In the genomic region with DNA sequence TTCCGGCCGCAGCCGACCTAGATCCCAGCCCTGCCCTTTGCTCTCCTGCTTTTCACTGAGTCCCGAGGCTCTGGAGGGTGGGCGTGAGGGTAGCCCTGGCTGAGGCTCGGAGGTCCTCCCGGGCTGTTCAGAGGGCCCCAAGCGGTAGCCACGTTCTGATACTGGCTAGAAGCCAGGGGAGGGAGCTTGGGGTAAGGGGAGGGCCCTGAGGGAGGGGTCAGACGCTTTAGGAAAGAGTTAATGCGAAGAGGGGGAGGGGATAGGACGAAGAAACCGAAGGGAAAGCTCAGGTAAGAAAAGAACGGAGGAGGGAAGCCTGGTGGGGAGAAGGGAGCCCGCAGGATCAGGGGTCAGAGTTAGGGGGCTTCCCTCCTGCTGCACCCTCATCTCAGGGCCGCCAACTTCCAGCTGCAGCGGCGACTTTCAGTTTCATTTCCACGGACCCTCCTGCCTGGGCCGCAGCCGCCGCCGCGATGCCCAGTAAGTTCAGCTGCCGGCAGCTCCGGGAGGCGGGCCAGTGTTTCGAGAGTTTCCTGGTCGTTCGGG, we compare ENCODE assay signal across 7 cellular contexts. TPM values are rescaled to one million over a fixed set of nuclear protein-coding genes. Genes with fewer than 3 reads are reported as not detected.
DNase-seq lines count a peak whose midpoint lies in the region; ATAC-seq, FAIRE-seq and TF ChIP-seq lines count a peak whose summit lies in the region.

A gene with protein sequence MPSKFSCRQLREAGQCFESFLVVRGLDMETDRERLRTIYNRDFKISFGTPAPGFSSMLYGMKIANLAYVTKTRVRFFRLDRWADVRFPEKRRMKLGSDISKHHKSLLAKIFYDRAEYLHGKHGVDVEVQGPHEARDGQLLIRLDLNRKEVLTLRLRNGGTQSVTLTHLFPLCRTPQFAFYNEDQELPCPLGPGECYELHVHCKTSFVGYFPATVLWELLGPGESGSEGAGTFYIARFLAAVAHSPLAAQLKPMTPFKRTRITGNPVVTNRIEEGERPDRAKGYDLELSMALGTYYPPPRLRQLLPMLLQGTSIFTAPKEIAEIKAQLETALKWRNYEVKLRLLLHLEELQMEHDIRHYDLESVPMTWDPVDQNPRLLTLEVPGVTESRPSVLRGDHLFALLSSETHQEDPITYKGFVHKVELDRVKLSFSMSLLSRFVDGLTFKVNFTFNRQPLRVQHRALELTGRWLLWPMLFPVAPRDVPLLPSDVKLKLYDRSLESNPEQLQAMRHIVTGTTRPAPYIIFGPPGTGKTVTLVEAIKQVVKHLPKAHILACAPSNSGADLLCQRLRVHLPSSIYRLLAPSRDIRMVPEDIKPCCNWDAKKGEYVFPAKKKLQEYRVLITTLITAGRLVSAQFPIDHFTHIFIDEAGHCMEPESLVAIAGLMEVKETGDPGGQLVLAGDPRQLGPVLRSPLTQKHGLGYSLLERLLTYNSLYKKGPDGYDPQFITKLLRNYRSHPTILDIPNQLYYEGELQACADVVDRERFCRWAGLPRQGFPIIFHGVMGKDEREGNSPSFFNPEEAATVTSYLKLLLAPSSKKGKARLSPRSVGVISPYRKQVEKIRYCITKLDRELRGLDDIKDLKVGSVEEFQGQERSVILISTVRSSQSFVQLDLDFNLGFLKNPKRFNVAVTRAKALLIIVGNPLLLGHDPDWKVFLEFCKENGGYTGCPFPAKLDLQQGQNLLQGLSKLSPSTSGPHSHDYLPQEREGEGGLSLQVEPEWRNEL (plus strand): TSS at position 220 of the 546 bp plus-strand sequence. CDS start 254 bp downstream, at position 474.

- peak within 1 kb of the TSS; percentile 89 for H3K4me3 ChIP-seq in kidney epithelial cell (ENCODE audit: low read depth, low read length)

- DNase-seq in GM18507 (ENCODE audit: extremely low spot score, insufficient read length, low read depth) (peak; percentile 50), NCI-H2171 (lab: John Stamatoyannopoulos, UW) (peak; percentile 16), cerebellar cortex (ENCODE audit: low spot score) (peak; percentile 70), kidney epithelial cell (ENCODE audit: low read depth) (peak; percentile 23)
- DNase-seq in activated CD4-positive, CD25-positive, alpha-beta regulatory T cell (lab: John Stamatoyannopoulos, UW) = peak; percentile 22 to 31 (median 24)
- DNase-seq in stimulated activated CD4-positive, alpha-beta T cell treated with anti-CD3 and anti-CD28 coated beads, Interleukin-15, amount 100 ng/mL, for 24 hours = peak; percentile 74

- H3K36me3 ChIP-seq in kidney epithelial cell (ENCODE audit: control insufficient read depth, insufficient read depth, low read length) = no peaks in the 10 kb centered on the region

- no peak for TF ChIP-seq CTCF in kidney epithelial cell (IDR thresholded peaks at IDR 0.05; ENCODE audit: insufficient read depth, low read length, poor library complexity, severe bottlenecking)

- peak; percentile 63 for ATAC-seq in HG03025 (IDR thresholded peaks at IDR 0.05; ENCODE audit: low FRiP score, unreplicated experiment)

- FAIRE-seq in GM18507 (lab: Jason Lieb, UNC) = peak; percentile 69

- H3K27me3 ChIP-seq in kidney epithelial cell (ENCODE audit: control insufficient read depth, insufficient read depth, low read length) = no peaks in the 10 kb centered on the region

RNA-seq across cellular contexts. Expression of the gene that starts here (rescaled TPM):
- 46.7 and 57.0 TPM in 2 replicates for total RNA-seq in kidney epithelial cell

Comparison
In these comparisons a context has a peak if more than half of its experiments do, and no peak if none do; other contexts are left out.
1. Peak in every context shown above with its lines: DNase-seq, ATAC-seq and H3K4me3 ChIP-seq.
2. DNase-seq: peak in every context shown above with its lines; median percentile 74 in stimulated activated CD4-positive, alpha-beta T cell treated with anti-CD3 and anti-CD28 coated beads, Interleukin-15, amount 100 ng/mL, for 24 hours; 70 in cerebellar cortex; 50 in GM18507; 24 in activated CD4-positive, CD25-positive, alpha-beta regulatory T cell; 23 in kidney epithelial cell; 16 in NCI-H2171.